Comparison of ENCODE assay signal across 25 cellular contexts in the genomic region with DNA sequence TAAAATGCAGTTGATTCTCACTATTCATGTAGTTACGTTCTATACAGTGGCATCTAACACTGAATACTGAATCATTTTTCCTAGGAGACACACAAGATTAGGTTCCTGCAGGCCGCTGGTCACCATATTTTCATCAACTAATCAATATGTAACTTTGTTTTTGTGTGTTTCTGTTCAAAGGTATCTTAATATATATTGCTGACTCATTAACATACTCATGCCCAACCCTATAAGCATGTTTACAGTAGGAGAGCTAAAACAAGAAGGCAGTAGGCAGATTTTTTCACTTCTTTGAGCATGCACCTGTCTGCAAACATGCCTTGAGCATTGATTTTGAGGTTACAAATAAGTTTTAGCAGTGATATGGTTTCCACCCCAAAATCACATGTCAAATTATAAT. TPM values are rescaled to one million over a fixed set of nuclear protein-coding genes. Genes with fewer than 3 reads are reported as not detected.
DNase-seq lines count a peak whose midpoint lies in the region; ATAC-seq, FAIRE-seq and TF ChIP-seq lines count a peak whose summit lies in the region.
"Had no signal": no experiment of that assay in that cellular context is flagged by ENCODE, and none has a peak within 500 bp of the region (broad histone marks: within the 10 kb centered on the region; RNA-seq: fewer than 3 reads in every experiment).

No MANE protein-coding gene starts in this region.

- TF ChIP-seq EP300 in HepG2 (IDR thresholded peaks at IDR 0.05; ENCODE audit: low read depth in 2 of 2, low read length in 2 of 2) (no peak), HepG2 (CRISPR knock-in tag; IDR thresholded peaks at IDR 0.05; ENCODE audit: borderline replicate concordance) (no peak), K562 (IDR thresholded peaks at IDR 0.05; ENCODE audit: low read length) (no peak)

- no peak overlapping the region for H3K4me3 ChIP-seq in HepG2 (replicated peaks in 1 of 3; ENCODE audit: insufficient read depth in 1 of 3, low read depth in 2 of 3, low read length in 3 of 3)
- no peak overlapping the region for H3K4me3 ChIP-seq in right lobe of liver
- no peak overlapping the region for H3K4me3 ChIP-seq in K562
- no peak overlapping the region for H3K4me3 ChIP-seq in pancreas
- H3K4me3 ChIP-seq: BLaER1 had no signal

- peaks cover 17% of the 10 kb centered on the region for H3K9me3 ChIP-seq in HepG2 (ENCODE audit: low read length)
- no peaks in the 10 kb centered on the region for H3K9me3 ChIP-seq in right lobe of liver
- no peaks in the 10 kb centered on the region for H3K9me3 ChIP-seq in K562 (replicated peaks; ENCODE audit: control insufficient read depth, insufficient read depth, low read depth, low read length)
- H3K9me3 ChIP-seq in pancreas: no peaks in the 10 kb centered on the region
- H3K9me3 ChIP-seq: BE2C had no signal

- no peaks in the 10 kb centered on the region for H3K79me2 ChIP-seq in HepG2 (ENCODE audit: insufficient read depth, low read length)
- H3K79me2 ChIP-seq in K562 (ENCODE audit: control insufficient read depth, insufficient read depth, low read length): no peaks in the 10 kb centered on the region

- DNase-seq in HepG2 (ENCODE audit: low spot score): no peak
- DNase-seq in right lobe of liver: no peak
- no peak for DNase-seq in K562 (ENCODE audit: extremely low read depth in 1 of 4, low spot score in 3 of 4)
- DNase-seq in pancreas: no peak
- no peak for DNase-seq in DMS153 treated with DMSO at 0.1 percent for 48 hours (lab: John Stamatoyannopoulos, UW; ENCODE audit: unreplicated experiment)
- DNase-seq: ACHN; BE2C; C1 segment of cervical spinal cord; CD4-positive, alpha-beta memory T cell; CD4-positive, CD25-positive, alpha-beta regulatory T cell; CD8-positive, alpha-beta memory T cell; COR-L47; DMS 273 treated with DMSO at 0.1 percent for 48 hours; DMS153; DMS79 treated with DMSO at 0.1 percent for 48 hours; GF-D8 had no signal

- H3K36me3 ChIP-seq in HepG2 (replicated peaks in 1 of 2; ENCODE audit: control insufficient read depth in 1 of 2, insufficient read depth in 2 of 2, low read length in 2 of 2) (no peaks in the 10 kb centered on the region), right lobe of liver (no peaks in the 10 kb centered on the region), K562 (ENCODE audit: control insufficient read depth, insufficient read depth, low read length) (no peaks in the 10 kb centered on the region), pancreas (no peaks in the 10 kb centered on the region)
- H3K36me3 ChIP-seq: BE2C, BLaER1 had no signal

- H2AFZ ChIP-seq in HepG2 (ENCODE audit: low read length): no peak overlapping the region
- no peak overlapping the region for H2AFZ ChIP-seq in K562 (ENCODE audit: low read depth, low read length)

- H3K9me1 ChIP-seq in K562 (ENCODE audit: control insufficient read depth, insufficient read depth, low read length): no peaks in the 10 kb centered on the region

- 16% methylated on average over 2 of the region's 2 CpGs for WGBS in HepG2 (ENCODE audit: low lambda C conversion rate)
- WGBS in right lobe of liver (ENCODE audit: insufficient coverage, low coverage, low lambda C conversion rate, missing lambda C conversion rate): 73% methylated on average over 2 of the region's 2 CpGs
- WGBS in K562 (ENCODE audit: insufficient coverage, low coverage, missing lambda C conversion rate): 5% methylated on average over 2 of the region's 2 CpGs
- 75 to 82% methylated on average over 2 of the region's 2 CpGs for WGBS in pancreas, 2 donors

- H3K27ac ChIP-seq in HepG2 (ENCODE audit: extremely low read length, insufficient read depth, low read length) (no peak overlapping the region), right lobe of liver (no peak overlapping the region), K562 (ENCODE audit: extremely low read depth, low read depth, low read length) (no peak overlapping the region), pancreas (no peak overlapping the region)
- H3K27ac ChIP-seq: 22Rv1, BLaER1 had no signal

- TF ChIP-seq CTCF in HepG2 (CRISPR knock-in tag; IDR thresholded peaks at IDR 0.05) (no peak), right lobe of liver (IDR thresholded peaks at IDR 0.05) (no peak), K562 (IDR thresholded peaks at IDR 0.05 in 2 of 3, conservative IDR thresholded peaks at IDR 0.05 in 1 of 3; ENCODE audit: insufficient read depth in 2 of 3, low read depth in 1 of 3, low read length in 3 of 3) (no peak), pancreas (IDR thresholded peaks at IDR 0.05) (no peak)

- in situ Hi-C loops in HepG2 (cut with HindIII; ENCODE audit: extremely low pct_ligation_motif_present, low pct_unique_long_range_greater_than_20kb) (no loop called here), K562 (cut with MboI) (no loop called here)

- TF ChIP-seq RAD21 in HepG2 (CRISPR knock-in tag; IDR thresholded peaks at IDR 0.05): no peak
- TF ChIP-seq RAD21 in K562 (CRISPR knock-in tag; conservative IDR thresholded peaks at IDR 0.05 in 1 of 2, IDR thresholded peaks at IDR 0.05 in 1 of 2): no peak

- H4K20me1 ChIP-seq in HepG2 (ENCODE audit: insufficient read depth, low read length) (no peaks in the 10 kb centered on the region), K562 (replicated peaks; ENCODE audit: control insufficient read depth, insufficient read depth, low read length) (no peaks in the 10 kb centered on the region)
- H4K20me1 ChIP-seq: BLaER1 had no signal

- BruUV-seq in HepG2 (replicated peaks; lab: Mats Ljungman, UMichigan) (no TSS peak), K562 (replicated peaks; lab: Mats Ljungman, UMichigan) (no TSS peak)

- no peak for ATAC-seq in HepG2
- ATAC-seq in right lobe of liver: no peak
- ATAC-seq in K562: no peak
- no peak for ATAC-seq in pancreas

- H3K4me1 ChIP-seq in HepG2 (ENCODE audit: insufficient read depth, low read length) (no peaks in the 10 kb centered on the region), right lobe of liver (no peaks in the 10 kb centered on the region), K562 (replicated peaks in 1 of 2; ENCODE audit: control insufficient read depth in 2 of 2, insufficient read depth in 2 of 2, low read length in 2 of 2) (peaks cover 0 to 5% of the 10 kb centered on the region in 2 experiments; a peak in 1 of 5 replicates), pancreas (no peaks in the 10 kb centered on the region)
- H3K4me1 ChIP-seq: BE2C, BLaER1 had no signal

- FAIRE-seq in HepG2 (lab: Jason Lieb, UNC) (no peak), K562 (lab: Jason Lieb, UNC) (no peak), pancreas (lab: Jason Lieb, UNC) (no peak)
- FAIRE-seq: G401.6, GM12891, GM19239 had no signal

- POLR2A ChIA-PET in HepG2 (lab: Yijun Ruan, JAX) (no interaction called here), K562 (lab: Yijun Ruan, JAX) (no interaction called here)

- intact Hi-C loops in HepG2 (cut with micrococcal nuclease; ENCODE audit: unreplicated experiment): no loop called here
- intact Hi-C loops in right lobe of liver (cut with DNase I): no loop called here
- intact Hi-C loops in K562 (cut with micrococcal nuclease): no loop called here
- intact Hi-C loops in pancreas (cut with DNase I): no loop called here

- H3K9ac ChIP-seq in HepG2 (ENCODE audit: insufficient read depth, low read depth, low read length) (no peak overlapping the region), K562 (ENCODE audit: insufficient read depth in 1 of 2, low read depth in 2 of 2, low read length in 2 of 2) (no peak overlapping the region)
- H3K9ac ChIP-seq: BLaER1 had no signal

- TF ChIP-seq POLR2A in HepG2 (IDR thresholded peaks at IDR 0.05; ENCODE audit: insufficient read depth in 1 of 2, low read depth in 2 of 2, low read length in 2 of 2) (no peak), right lobe of liver (IDR thresholded peaks at IDR 0.05) (no peak), K562 (conservative IDR thresholded peaks at IDR 0.05) (no peak)

- peaks cover 0 to 13% of the 10 kb centered on the region in 2 experiments; a peak in 3 of 5 replicates for H3K27me3 ChIP-seq in HepG2 (ENCODE audit: control insufficient read depth in 1 of 2, insufficient read depth in 2 of 2, low read length in 2 of 2)
- no peaks in the 10 kb centered on the region for H3K27me3 ChIP-seq in right lobe of liver
- peaks cover 9 to 20% of the 10 kb centered on the region in 2 experiments; a peak in 3 of 5 replicates for H3K27me3 ChIP-seq in K562 (ENCODE audit: control insufficient read depth in 2 of 2, insufficient read depth in 2 of 2, low read length in 2 of 2)
- no peaks in the 10 kb centered on the region for H3K27me3 ChIP-seq in pancreas
- H3K27me3 ChIP-seq: BE2C, BLaER1 had no signal

- CTCF ChIA-PET in HepG2 (lab: Yijun Ruan, JAX; ENCODE audit: low intra/inter-chr PET ratio, low total read pairs) (no interaction called here), K562 (lab: Yijun Ruan, JAX; ENCODE audit: low intra/inter-chr PET ratio) (interaction anchor here (0.6 kb wide), 1 partner anchor 21 kb away, joined by 3 read pairs; no protein-coding TSS in a partner anchor)

- no peak overlapping the region for H3K4me2 ChIP-seq in HepG2 (ENCODE audit: low read depth, low read length)
- H3K4me2 ChIP-seq in K562 (ENCODE audit: insufficient read depth, low read length): no peak overlapping the region
- H3K4me2 ChIP-seq: BLaER1 had no signal

RNA-seq across cellular contexts. Expression of gene CNGA3, which starts 30.3 kb away (rescaled TPM):
- total RNA-seq in HepG2 (2016; rRNA removed; fragmentation: Illumina TruSeq; extraction: Trizol) (not detected in 2 replicates), right lobe of liver (not detected), K562 (2014; rRNA removed) (not detected in 2 replicates), K562 (2014; rRNA removed; fragmentation: Illumina TruSeq; extraction: Trizol) (not detected in 2 replicates), K562 (2015; rRNA removed; fragmentation: Illumina TruSeq; extraction: Trizol) (not detected in 2 replicates), K562 (2021) (not detected in 2 replicates), pancreas (under 1 TPM; 0.09 to 0.59 (median 0.25) TPM)
- not detected in 2 replicates for total RNA-seq in HepG2 (2016; cell fraction: cytosol; rRNA removed; fragmentation: Illumina TruSeq; extraction: Trizol; ENCODE audit: low read depth)
- not detected in 2 replicates for total RNA-seq in HepG2 (2016; cell fraction: insoluble cytoplasmic fraction; rRNA removed; fragmentation: Illumina TruSeq; extraction: Trizol)
- not detected in 2 replicates for total RNA-seq in HepG2 (2016; cell fraction: membrane; rRNA removed; fragmentation: Illumina TruSeq; extraction: Trizol)
- total RNA-seq in HepG2 (2016; cell fraction: nucleus; rRNA removed; fragmentation: Illumina TruSeq; extraction: Trizol): not detected in 2 replicates
- polyA plus RNA-seq in HepG2 (2011; rRNA removed) (not detected in 2 replicates), K562 (2011; rRNA removed) (not detected in 2 replicates), K562 (2014; fragmentation: Illumina TruSeq; extraction: Trizol) (not detected in 2 replicates), K562 (2014; fragmentation: Nextera tagmentation; extraction: Ambion mirVana) (not detected), K562 (2014; rRNA removed) (not detected in 2 replicates), pancreas (1 to 10 TPM in 1 of 2 donors, under 1 TPM in 1; 0.23 to 1.5 TPM)
- polyA plus RNA-seq in HepG2 (2011; cell fraction: cytosol; rRNA removed): not detected in 2 replicates
- polyA plus RNA-seq in HepG2 (2011; cell fraction: nucleus; rRNA removed): not detected in 2 replicates
- not detected in 2 replicates for polyA plus RNA-seq in HepG2 (2012)
- not detected in 2 replicates for polyA plus RNA-seq in HepG2 (2016; cell fraction: cytosol; fragmentation: Illumina TruSeq; extraction: Trizol; ENCODE audit: low read depth)
- not detected in 2 replicates for polyA plus RNA-seq in HepG2 (2016; cell fraction: insoluble cytoplasmic fraction; fragmentation: Illumina TruSeq; extraction: Trizol; ENCODE audit: low read depth)
- polyA plus RNA-seq in HepG2 (2016; cell fraction: membrane; fragmentation: Illumina TruSeq; extraction: Trizol; ENCODE audit: low read depth): not detected in 2 replicates
- polyA plus RNA-seq in HepG2 (2016; cell fraction: nucleus; fragmentation: Illumina TruSeq; extraction: Trizol; ENCODE audit: insufficient read depth, low read depth): not detected in 2 replicates
- not detected in 2 replicates for polyA minus RNA-seq in HepG2 (2011; rRNA and poly(A)+ RNA removed; ENCODE audit: low replicate concordance)
- polyA minus RNA-seq in HepG2 (2011; cell fraction: cytosol; rRNA and poly(A)+ RNA removed): not detected in 2 replicates
- polyA minus RNA-seq in HepG2 (2011; cell fraction: nucleus; rRNA and poly(A)+ RNA removed): not detected in 2 replicates
- total RNA-seq in K562 (2011; cell fraction: chromatin; rRNA removed; ENCODE audit: low replicate concordance): not detected in 2 replicates
- not detected in 2 replicates for total RNA-seq in K562 (2011; cell fraction: nucleolus; rRNA removed)
- not detected in 2 replicates for total RNA-seq in K562 (2011; cell fraction: nucleoplasm; rRNA removed)
- polyA plus RNA-seq in K562 (2011; cell fraction: cytosol; rRNA removed): not detected in 2 replicates
- not detected in 2 replicates for polyA plus RNA-seq in K562 (2011; cell fraction: nucleus; rRNA removed)
- polyA plus RNA-seq in K562 (2012): 0.03 TPM in 1 of 2 replicates, not detected in the other
- polyA minus RNA-seq in K562 (2011; rRNA and poly(A)+ RNA removed): not detected in 2 replicates
- not detected in 2 replicates for polyA minus RNA-seq in K562 (2011; cell fraction: cytosol; rRNA and poly(A)+ RNA removed)
- not detected in 2 replicates for polyA minus RNA-seq in K562 (2011; cell fraction: nucleus; rRNA and poly(A)+ RNA removed)
- total RNA-seq: A172; A673; CD4-positive, alpha-beta memory T cell; CD4-positive, CD25-positive, alpha-beta regulatory T cell; CD8-positive, alpha-beta memory T cell had no signal
- polyA plus RNA-seq: AG04450; CD14-positive monocyte; CD4-positive, alpha-beta memory T cell; CD4-positive, CD25-positive, alpha-beta regulatory T cell; CD8-positive, alpha-beta memory T cell had no signal

Comparison
In these comparisons a context has a peak if more than half of its experiments do, and no peak if none do; other contexts are left out.
1. Of the 241 proteins assayed by ChIP-seq in both HepG2 and K562: peak only in HepG2: MAFK; only in K562: MAFG; in both: MAFF; in neither: 238.